33 cellular contexts compared by ENCODE assay signal in the genomic region with DNA sequence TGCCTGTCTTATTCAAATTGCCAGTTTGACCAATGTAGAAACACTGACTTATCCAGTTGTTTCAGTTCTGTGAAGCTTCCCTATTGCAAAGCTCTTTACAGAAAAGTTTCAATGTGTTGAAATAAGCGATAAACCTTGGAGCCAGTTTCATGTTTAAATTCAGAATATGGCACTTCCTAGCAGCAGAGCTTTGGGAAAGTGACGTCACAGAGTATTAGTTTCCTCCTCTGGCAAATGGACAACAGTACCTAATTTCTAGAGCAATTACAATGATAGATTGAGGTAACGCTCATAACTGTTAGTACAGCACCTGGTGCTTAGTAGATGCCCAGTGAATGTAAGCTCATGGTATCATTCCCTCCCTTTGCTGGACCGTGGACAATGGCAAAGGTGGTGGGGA.
"Had no signal": no experiment of that assay in that cellular context is flagged by ENCODE, and none has a peak within 500 bp of the region (broad histone marks: within the 10 kb centered on the region; RNA-seq: fewer than 3 reads in every experiment).

No MANE protein-coding gene starts in this region.

- FAIRE-seq: astrocyte, bronchial epithelial cell, colon had no signal

- H3K4me3 ChIP-seq: adrenal gland, ascending aorta, breast epithelium, cardiac muscle cell had no signal

- H3K9me3 ChIP-seq: adrenal gland, ascending aorta, breast epithelium had no signal

- H3K36me3 ChIP-seq: adrenal gland, ascending aorta, brain microvascular endothelial cell, breast epithelium, cardiac muscle cell had no signal

- ATAC-seq: activated naive CD4-positive, alpha-beta T cell treated with anti-CD3 and anti-CD28 coated beads, Interleukin-2, amount 50 U/mL, for 72 hours; activated naive CD8-positive, alpha-beta T cell treated with anti-CD3 and anti-CD28 coated beads, Interleukin-2, amount 50 U/mL, for 24 hours; activated T-cell treated with anti-CD3 and anti-CD28 coated beads, Interleukin-2, amount 50 U/mL, for 4 hours; activated T-cell treated with anti-CD3 and anti-CD28 coated beads, Interleukin-2, amount 50 U/mL, for 72 hours; activated T-helper 17 cell treated with anti-CD3 and anti-CD28 coated beads, Interleukin-2, amount 50 U/mL, for 72 hours had no signal

- DNase-seq: activated effector memory CD4-positive, alpha-beta T cell treated with anti-CD3 and anti-CD28 coated beads, Interleukin-2, amount 50 U/mL, for 16 hours; activated effector memory CD4-positive, alpha-beta T cell treated with Interleukin-2 at 50 U/mL for 16 hours; activated gamma-delta T cell; activated gamma-delta T cell treated with Interleukin-2 at 50 U/mL for 16 hours; activated naive CD4-positive, alpha-beta T cell; activated naive CD4-positive, alpha-beta T cell treated with anti-CD3 and anti-CD28 coated beads for 36 hours; activated naive CD4-positive, alpha-beta T cell treated with anti-CD3 and anti-CD28 coated beads, Interleukin-2, amount 10 ng/mL, durations not matched to agents 7 days and 5 days; activated naive CD4-positive, alpha-beta T cell treated with anti-CD3 and anti-CD28 coated beads, Interleukin-2, amount 50 U/mL, for 16 hours; activated naive CD4-positive, alpha-beta T cell treated with Interleukin-2 at 50 U/mL for 16 hours; activated naive CD8-positive, alpha-beta T cell treated with anti-CD3 and anti-CD28 coated beads for 36 hours; activated naive CD8-positive, alpha-beta T cell treated with anti-CD3 and anti-CD28 coated beads, Interleukin-2, amount 10 ng/mL, durations not matched to agents 7 days and 5 days; activated naive CD8-positive, alpha-beta T cell treated with anti-CD3 and anti-CD28 coated beads, Interleukin-2, amount 50 U/mL, for 24 hours; activated T-cell treated with anti-CD3 and anti-CD28 coated beads, Interleukin-2, amount 50 U/mL, for 24 hours; activated T-cell treated with anti-CD3 and anti-CD28 coated beads, Interleukin-2, amount 50 U/mL, for 4 hours; activated T-cell treated with anti-CD3 and anti-CD28 coated beads, Interleukin-2, amount 50 U/mL, for 48 hours; activated T-cell treated with anti-CD3 and anti-CD28 coated beads, Interleukin-2, amount 50 U/mL, for 72 hours; adrenal gland; amniotic stem cell; amygdala; anterior cingulate cortex; aorta; brain microvascular endothelial cell; caudate nucleus; central memory CD4-positive, alpha-beta T cell; cerebellar nuclear complex had no signal

- H3K27ac ChIP-seq: adrenal gland, ascending aorta, brain microvascular endothelial cell, breast epithelium, cardiac muscle cell had no signal

- H3K27me3 ChIP-seq: adrenal gland, ascending aorta, brain microvascular endothelial cell, breast epithelium, cardiac muscle cell had no signal

- H3K4me1 ChIP-seq: adrenal gland, ascending aorta, breast epithelium had no signal
